13 cellular contexts compared by ENCODE assay signal in the genomic region with DNA sequence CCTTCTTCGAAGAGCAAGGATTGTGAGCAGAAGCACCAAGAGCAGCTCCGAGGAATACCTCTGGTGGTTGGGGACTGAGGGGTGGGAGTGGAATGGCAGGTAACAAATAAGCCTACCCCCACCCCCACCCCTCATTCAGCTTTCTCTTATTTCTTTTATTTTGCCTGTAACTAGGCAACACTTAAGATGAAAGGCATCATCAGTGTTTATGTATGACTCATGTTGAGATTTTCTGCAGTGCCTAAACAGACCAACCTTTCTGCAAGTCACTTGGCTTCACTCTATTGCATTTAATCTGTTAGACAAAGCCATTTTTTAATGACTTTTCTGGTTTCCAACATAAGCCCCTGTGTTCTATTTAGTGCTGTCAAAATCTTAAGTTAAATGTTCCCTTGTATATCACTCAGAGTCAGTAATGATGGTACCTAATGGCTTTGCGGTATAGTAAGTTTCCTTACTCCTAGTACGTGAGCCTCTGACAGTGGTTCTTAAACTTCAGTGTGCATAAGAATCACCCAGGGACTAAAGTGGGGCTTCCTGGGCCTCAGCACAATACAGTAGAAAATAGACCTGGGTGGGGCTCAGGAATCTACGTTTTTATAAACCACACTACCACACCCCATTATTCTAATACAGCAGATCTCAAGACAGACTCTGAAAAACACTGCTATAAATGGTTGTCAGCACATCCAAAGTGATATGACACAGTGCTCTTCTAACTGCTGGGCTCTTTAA. TPM values are rescaled to one million over a fixed set of nuclear protein-coding genes. Genes with fewer than 3 reads are reported as not detected.
DNase-seq lines count a peak whose midpoint lies in the region; ATAC-seq and TF ChIP-seq lines count a peak whose summit lies in the region.
"Had no signal": no experiment of that assay in that cellular context is flagged by ENCODE, and none has a peak within 500 bp of the region (broad histone marks: within the 10 kb centered on the region; RNA-seq: fewer than 3 reads in every experiment).

No MANE protein-coding gene starts in this region.

- H3F3A ChIP-seq in MM.1S (ENCODE audit: insufficient read depth, low read length) = no peaks in the 10 kb centered on the region

- TF ChIP-seq CTCF in epithelial cell of esophagus (IDR thresholded peaks at IDR 0.05; ENCODE audit: insufficient read depth, low read depth, low read length, missing control alignments) = no peak
- TF ChIP-seq CTCF in mesothelial cell of epicardium (IDR thresholded peaks at IDR 0.05; ENCODE audit: unreplicated experiment) = no peak
- TF ChIP-seq CTCF in MM.1S (IDR thresholded peaks at IDR 0.05; ENCODE audit: low read length) = no peak

- no peaks in the 10 kb centered on the region for H3K79me2 ChIP-seq in MM.1S (ENCODE audit: low read length)

- no peak overlapping the region for H2AFZ ChIP-seq in MM.1S (ENCODE audit: low read length)

- DNase-seq in AG08395 (ENCODE audit: low spot score) (peak; percentile 38), HPDE6-E6E7 (ENCODE audit: extremely low spot score) (peak; percentile 29), epithelial cell of esophagus (ENCODE audit: low read depth) (peak; percentile 74), mesothelial cell of epicardium (ENCODE audit: low spot score in 2 of 2, unreplicated experiment in 2 of 2) (no peak), NK-92 (lab: John Stamatoyannopoulos, UW; ENCODE audit: unreplicated experiment) (no peak), MM.1S (no peak)
- DNase-seq: activated CD4-positive, alpha-beta T cell treated with anti-CD3 and anti-CD28 coated beads for 4 hours; H9; KG1 had no signal

- H3K9me2 ChIP-seq in MM.1S (replicated peaks; ENCODE audit: insufficient read depth, low read length) = no peaks in the 10 kb centered on the region

- ATAC-seq in GM19395 (IDR thresholded peaks at IDR 0.05; ENCODE audit: unreplicated experiment) = no peak
- no peak for ATAC-seq in HG02852 (IDR thresholded peaks at IDR 0.05; ENCODE audit: unreplicated experiment)
- ATAC-seq: stimulated activated memory B cell treated with anti-CD40 and anti-IgM and Interleukin-4, amounts not matched to agents 10 μg/mL and 1 μg/mL and 100 μg/mL, for 72 hours had no signal

- H3K27ac Mint-ChIP-seq in mesothelial cell of epicardium = peak overlapping the region; percentile 60
- H3K27ac Mint-ChIP-seq: B cell; H9; stimulated activated memory B cell treated with anti-CD40 and anti-IgM and Interleukin-4, amounts not matched to agents 10 μg/mL and 1 μg/mL and 100 μg/mL, for 72 hours had no signal

- no peaks in the 10 kb centered on the region for H3K36me3 Mint-ChIP-seq in mesothelial cell of epicardium
- H3K36me3 Mint-ChIP-seq: stimulated activated memory B cell treated with anti-CD40 and anti-IgM and Interleukin-4, amounts not matched to agents 10 μg/mL and 1 μg/mL and 100 μg/mL, for 72 hours had no signal

- H3K4me1 ChIP-seq in MM.1S (ENCODE audit: low read length) = no peaks in the 10 kb centered on the region

- H3K27ac ChIP-seq in MM.1S (ENCODE audit: low read length) = no peak overlapping the region

- H3K9me3 Mint-ChIP-seq in mesothelial cell of epicardium = peaks cover 17% of the 10 kb centered on the region
- H3K9me3 Mint-ChIP-seq: H9; stimulated activated memory B cell treated with anti-CD40 and anti-IgM and Interleukin-4, amounts not matched to agents 10 μg/mL and 1 μg/mL and 100 μg/mL, for 72 hours had no signal

- no peaks in the 10 kb centered on the region for H3K27me3 Mint-ChIP-seq in mesothelial cell of epicardium (ENCODE audit: low read depth)

- H3K9me3 ChIP-seq in MM.1S (replicated peaks; ENCODE audit: insufficient read depth, low read length) = no peaks in the 10 kb centered on the region

- no peak overlapping the region for H3K4me2 ChIP-seq in MM.1S (ENCODE audit: low read depth, low read length)

- peaks cover 18% of the 10 kb centered on the region for H3K4me1 Mint-ChIP-seq in mesothelial cell of epicardium
- H3K4me1 Mint-ChIP-seq: B cell; stimulated activated memory B cell treated with anti-CD40 and anti-IgM and Interleukin-4, amounts not matched to agents 10 μg/mL and 1 μg/mL and 100 μg/mL, for 72 hours had no signal

- no peaks in the 10 kb centered on the region for H4K20me1 ChIP-seq in MM.1S (ENCODE audit: insufficient read depth, low read length)

- no peak overlapping the region for H3K4me3 ChIP-seq in epithelial cell of esophagus (ENCODE audit: low read length)
- no peak overlapping the region for H3K4me3 ChIP-seq in MM.1S (ENCODE audit: low read length)

- no peaks in the 10 kb centered on the region for H3K36me3 ChIP-seq in MM.1S (replicated peaks; ENCODE audit: insufficient read depth, low read length)

- no peaks in the 10 kb centered on the region for H3K27me3 ChIP-seq in MM.1S (replicated peaks; ENCODE audit: insufficient read depth, low read length)

- H3K4me3 Mint-ChIP-seq in mesothelial cell of epicardium = no peak overlapping the region
- H3K4me3 Mint-ChIP-seq: B cell; H9; stimulated activated memory B cell treated with anti-CD40 and anti-IgM and Interleukin-4, amounts not matched to agents 10 μg/mL and 1 μg/mL and 100 μg/mL, for 72 hours had no signal

- H3K9ac ChIP-seq in MM.1S (ENCODE audit: low read length) = no peak overlapping the region

RNA-seq across cellular contexts. Expression of gene CASQ2, which starts 20.0 kb away (rescaled TPM):
- total RNA-seq in mesothelial cell of epicardium = 0.09 to 0.24 TPM (median 0.13 TPM) in 3 replicates
- total RNA-seq: B cell, H9 had no signal

Comparison
In these comparisons a context has a peak if more than half of its experiments do, and no peak if none do; other contexts are left out.
1. DNase-seq: peak in AG08395 (single experiment), HPDE6-E6E7 (single experiment) and epithelial cell of esophagus (single experiment); none in mesothelial cell of epicardium (0 of 2), NK-92 (single experiment) and MM.1S (single experiment).